In genomic region chr6:116279232-116280160, GRCh38 we compare ENCODE assay signal across 8 cellular contexts. TPM values are rescaled to one million over a fixed set of nuclear protein-coding genes. Genes with fewer than 3 reads are reported as not detected.
DNase-seq lines count a peak whose midpoint lies in the region; ATAC-seq and TF ChIP-seq lines count a peak whose summit lies in the region.

TSS of gene TSPYL1 (minus strand) at chr6:116279930. CDS start at chr6:116279830, 100 bp downstream.

- peak within 1 kb of the TSS; percentile 96 to 100 (median 99) for H3K27ac Mint-ChIP-seq in IgD-negative memory B cell

- no peaks in the 10 kb centered on the region for H3K9me3 ChIP-seq in mononuclear cell (ENCODE audit: low read depth, low read length)

- peak within 1 kb of the TSS; percentile 98 to 100 (median 100) for H3K4me3 Mint-ChIP-seq in IgD-negative memory B cell

- TF ChIP-seq CTCF in epithelial cell of esophagus (IDR thresholded peaks at IDR 0.05; ENCODE audit: insufficient read depth, low read depth, low read length, missing control alignments) = peak; percentile 1

- H3K36me3 Mint-ChIP-seq in IgD-negative memory B cell = peaks cover 20% of the 10 kb centered on the region

- H3K27me3 Mint-ChIP-seq in IgD-negative memory B cell = no peaks in the 10 kb centered on the region

- DNase-seq in DMS114 treated with DMSO at 0.1 percent for 48 hours (lab: John Stamatoyannopoulos, UW; ENCODE audit: unreplicated experiment) (peak; percentile 97), OCI-M2 (lab: John Stamatoyannopoulos, UW; ENCODE audit: unreplicated experiment) (peak; percentile 80), activated T-cell treated with anti-CD3 and anti-CD28 coated beads for 4 hours (peak; percentile 91), epithelial cell of esophagus (ENCODE audit: low read depth) (peak; percentile 97)
- peak; percentile 88 to 92 for DNase-seq in stimulated activated CD8-positive, alpha-beta memory T cell treated with anti-CD3 and anti-CD28 coated beads, Interleukin-4, amount 100 ng/mL, for 1 hour (ENCODE audit: low read depth in 2 of 2, low spot score in 1 of 2)

- H3K4me1 Mint-ChIP-seq in IgD-negative memory B cell = peaks cover 36 to 55% (median 42%) of the 10 kb centered on the region in 3 donors

- H3K4me3 ChIP-seq in epithelial cell of esophagus (ENCODE audit: low read length) = peak within 1 kb of the TSS; percentile 63
- peak within 1 kb of the TSS; percentile 85 for H3K4me3 ChIP-seq in mononuclear cell (ENCODE audit: low read length)

- H3K9me3 Mint-ChIP-seq in IgD-negative memory B cell = no peaks in the 10 kb centered on the region

- peak; percentile 94 for ATAC-seq in GM21529 (IDR thresholded peaks at IDR 0.05; ENCODE audit: unreplicated experiment)

- H3K27me3 ChIP-seq in mononuclear cell (ENCODE audit: insufficient read depth, low read length) = no peaks in the 10 kb centered on the region

- H3K4me1 ChIP-seq in mononuclear cell (ENCODE audit: insufficient read depth, low read length) = peaks cover 37% of the 10 kb centered on the region

RNA-seq across cellular contexts. Expression of gene TSPYL1, which starts in this region (rescaled TPM):
- 62.8 TPM for polyA plus RNA-seq in IgD-negative memory B cell
- 179 TPM for total RNA-seq in mononuclear cell

Comparison
In these comparisons a context has a peak if more than half of its experiments do, and no peak if none do; other contexts are left out.
1. Peak in every context shown above with its lines: DNase-seq, ATAC-seq and H3K4me3 ChIP-seq.